ENCODE assay signal across 29 cellular contexts in the genomic region with DNA sequence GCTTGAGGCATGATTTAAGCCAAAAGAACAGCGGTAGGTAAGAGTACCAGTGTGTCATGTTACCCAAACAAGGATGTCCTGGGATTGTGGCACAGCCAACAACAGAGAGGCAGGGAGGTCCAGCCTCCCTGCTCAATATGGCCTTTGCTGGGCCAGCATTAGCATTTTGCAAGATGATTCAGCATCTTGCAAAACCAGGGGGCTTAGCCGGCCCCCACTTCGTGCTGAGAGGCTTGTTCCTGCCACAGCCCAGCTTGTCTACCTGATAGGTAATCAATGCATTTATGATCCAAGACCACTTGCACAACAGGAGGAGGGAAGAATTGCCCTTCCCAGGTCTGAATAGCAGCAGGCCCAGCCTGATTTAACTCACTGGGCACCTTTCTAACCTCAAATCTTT.
"Had no signal": no experiment of that assay in that cellular context is flagged by ENCODE, and none has a peak within 500 bp of the region (broad histone marks: within the 10 kb centered on the region; RNA-seq: fewer than 3 reads in every experiment).

No MANE protein-coding gene starts in this region.

- H3K27ac ChIP-seq: neutrophil, ovary, parathyroid adenoma, psoas muscle, right lobe of liver, skin epidermis, spleen, suprapubic skin, testis, tibial artery, transverse colon, upper lobe of right lung, uterus had no signal

- H2AFZ ChIP-seq: parathyroid adenoma had no signal

- H3K4me1 ChIP-seq: parathyroid adenoma, psoas muscle, right lobe of liver, suprapubic skin, transverse colon, upper lobe of right lung, uterus had no signal

- H3K4me2 ChIP-seq: smooth muscle cell had no signal

- H3K36me3 ChIP-seq: neutrophil, ovary, right lobe of liver, spleen, suprapubic skin, tibial artery, transverse colon, upper lobe of right lung, uterus had no signal

- H3K9me3 ChIP-seq: neutrophil, ovary, psoas muscle, right lobe of liver, spleen, suprapubic skin, testis, tibial artery, transverse colon, upper lobe of right lung, uterus had no signal

- DNase-seq: naive thymus-derived CD8-positive, alpha-beta T cell; nephron progenitor cell; nucleus accumbens; ovary; psoas muscle; right cardiac atrium; right lobe of liver; stimulated activated CD4-positive, alpha-beta T cell treated with anti-CD3 and anti-CD28 coated beads, Interleukin-12 subunit alpha, Interleukin-12 subunit beta, amount 100 ng/mL, for 4 hours; stimulated activated CD4-positive, alpha-beta T cell treated with anti-CD3 and anti-CD28 coated beads, Interleukin-1b, Interleukin-23, amount 100 ng/mL, for 48 hours; stimulated activated CD4-positive, alpha-beta T cell treated with anti-CD3 and anti-CD28 coated beads, Interleukin-4, amount 100 ng/mL, for 1 hour; stimulated activated CD4-positive, alpha-beta T cell treated with anti-CD3 and anti-CD28 coated beads, Interleukin-4, amount 100 ng/mL, for 4 hours; stimulated activated CD8-positive, alpha-beta memory T cell treated with anti-CD3 and anti-CD28 coated beads, Interleukin-4, amount 100 ng/mL, for 48 hours; stimulated activated naive CD4-positive, alpha-beta T cell; stimulated activated naive CD8-positive, alpha-beta T cell treated with anti-CD3 and anti-CD28 coated beads, Interleukin-15, amount 100 ng/mL, for 72 hours; stimulated activated naive CD8-positive, alpha-beta T cell treated with anti-CD3 and anti-CD28 coated beads, Interleukin-15, Interleukin-2, amounts not matched to agents 100 U/mL and 50 U/mL, for 24 hours; substantia nigra; testis; transverse colon; upper lobe of right lung; uterus had no signal

- H3K4me3 ChIP-seq: ovary, psoas muscle, right lobe of liver, skin epidermis, smooth muscle cell, spleen, suprapubic skin, testis, tibial artery, transverse colon, upper lobe of right lung, uterus had no signal

- ATAC-seq: naive thymus-derived CD8-positive, alpha-beta T cell; natural killer cell treated with Interleukin-12 subunit alpha and Interleukin-12 subunit beta and Interleukin-15 and Interleukin-18, amount 100 ng/mL, for 72 hours; psoas muscle; right cardiac atrium; right lobe of liver; stimulated activated memory B cell treated with anti-CD40 and anti-IgM and Interleukin-4, amounts not matched to agents 10 μg/mL and 1 μg/mL and 100 μg/mL, for 72 hours; stimulated activated naive CD8-positive, alpha-beta T cell treated with anti-CD3 and anti-CD28 coated beads, Interleukin-15, amount 100 ng/mL, for 72 hours; stimulated activated naive CD8-positive, alpha-beta T cell treated with anti-CD3 and anti-CD28 coated beads, Interleukin-15, Interleukin-2, amounts not matched to agents 100 U/mL and 50 U/mL, for 24 hours; upper lobe of right lung had no signal

- H3K9ac ChIP-seq: parathyroid adenoma had no signal

- H3K27me3 ChIP-seq: ovary, right lobe of liver, testis, transverse colon, upper lobe of right lung, uterus had no signal

- H3K79me2 ChIP-seq: parathyroid adenoma had no signal
